9 cellular contexts compared by ENCODE assay signal in the genomic region with DNA sequence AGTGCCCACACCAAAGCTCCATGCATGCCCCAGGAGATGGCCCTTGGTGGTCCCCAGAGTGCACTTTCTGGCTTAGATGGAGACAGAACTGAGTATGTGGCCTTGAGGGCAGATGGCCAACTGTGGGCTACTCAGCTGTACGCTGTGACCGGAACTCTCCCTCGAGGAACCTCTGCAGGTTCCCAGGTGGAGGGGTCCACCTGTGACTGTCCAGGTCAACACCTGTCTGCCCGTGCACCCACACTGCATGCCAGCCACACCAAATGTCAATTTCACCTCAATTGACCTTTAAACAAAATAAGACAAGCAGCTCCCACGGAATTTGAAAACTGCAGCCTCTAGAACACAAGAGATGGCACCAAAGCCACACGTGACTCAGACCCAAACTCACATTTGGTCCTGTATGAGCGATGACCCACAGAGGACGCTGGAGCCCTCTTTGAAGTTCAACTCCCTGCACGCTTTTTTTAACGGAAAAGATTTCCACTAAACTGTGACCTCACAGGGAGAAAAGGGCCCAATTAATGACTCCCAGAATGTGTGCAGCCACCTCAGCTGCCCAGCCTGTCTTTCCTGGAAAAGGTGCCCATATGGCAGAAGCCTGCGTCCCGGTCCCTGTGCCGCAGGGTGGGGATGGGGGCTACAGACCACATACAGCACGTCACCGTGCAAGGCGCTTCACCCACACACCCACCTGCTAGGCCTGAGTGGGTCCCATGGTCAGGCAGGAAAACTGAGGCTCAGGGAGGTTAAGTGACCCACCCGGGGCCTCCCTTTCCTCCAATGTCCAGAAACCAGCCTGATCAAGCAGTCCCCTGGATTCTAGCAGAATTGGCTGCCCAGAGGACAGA. TPM values are rescaled to one million over a fixed set of nuclear protein-coding genes. Genes with fewer than 3 reads are reported as not detected.
A peak's percentile ranks its signal among the peaks of the same experiment; 100 is the strongest.
DNase-seq lines count a peak whose midpoint lies in the region; TF ChIP-seq lines count a peak whose summit lies in the region.
"Had no signal": no experiment of that assay in that cellular context is flagged by ENCODE, and none has a peak within 500 bp of the region (broad histone marks: within the 10 kb centered on the region; RNA-seq: fewer than 3 reads in every experiment).

No MANE protein-coding gene starts in this region.

- peak overlapping the region in 1 of 5 donors; percentile 40 for H3K4me3 Mint-ChIP-seq in immature natural killer cell
- H3K4me3 Mint-ChIP-seq in endothelial cell (ENCODE audit: unreplicated experiment), result no peak overlapping the region

- H3K9me3 ChIP-seq in KOPT-K1 (ENCODE audit: insufficient read depth, low read length, poor library complexity, severe bottlenecking), result no peaks in the 10 kb centered on the region

- no peaks in the 10 kb centered on the region for H3K9me3 Mint-ChIP-seq in immature natural killer cell
- H3K9me3 Mint-ChIP-seq in endothelial cell (ENCODE audit: unreplicated experiment), result no peaks in the 10 kb centered on the region
- H3K9me3 Mint-ChIP-seq: activated naive CD4-positive, alpha-beta T cell treated with anti-CD3 and anti-CD28 coated beads, Interleukin-2, amount 50 U/mL, for 24 hours had no signal

- no peak overlapping the region for H3K27ac Mint-ChIP-seq in immature natural killer cell
- H3K27ac Mint-ChIP-seq in endothelial cell (ENCODE audit: unreplicated experiment), result no peak overlapping the region

- DNase-seq in stimulated activated CD4-positive, alpha-beta T cell treated with anti-CD3 and anti-CD28 coated beads, Interleukin-15, amount 100 ng/mL, for 24 hours, result peak; percentile 25
- no peak for DNase-seq in stimulated activated CD4-positive, alpha-beta T cell treated with anti-CD3 and anti-CD28 coated beads, Interleukin-4, amount 100 ng/mL, for 24 hours
- peak; percentile 28 to 40 (median 38) for DNase-seq in immature natural killer cell
- no peak for DNase-seq in endothelial cell (ENCODE audit: low spot score)
- DNase-seq in AG08395 (ENCODE audit: low spot score), result no peak
- DNase-seq in inferior parietal cortex (ENCODE audit: extremely low spot score), result no peak
- no peak for DNase-seq in HPDE6-E6E7 (ENCODE audit: extremely low spot score)

- H3K36me3 Mint-ChIP-seq in immature natural killer cell (peaks cover 7 to 19% (median 12%) of the 10 kb centered on the region in 3 donors), endothelial cell (ENCODE audit: low read depth, unreplicated experiment) (peaks cover 29% of the 10 kb centered on the region)

- no peak for TF ChIP-seq CTCF in endothelial cell (IDR thresholded peaks at IDR 0.05; ENCODE audit: unreplicated experiment)

- peaks cover 5% of the 10 kb centered on the region; the same call in 1 of the 2 replicates for H3K36me3 ChIP-seq in KOPT-K1 (ENCODE audit: insufficient read depth, low read length)

- H3K27ac ChIP-seq in KOPT-K1 (ENCODE audit: low read depth, low read length, poor library complexity, severe bottlenecking), result peak overlapping the region; percentile 84

- H3K27me3 Mint-ChIP-seq in immature natural killer cell (ENCODE audit: low read depth in 3 of 3) (peaks cover 17 to 25% (median 25%) of the 10 kb centered on the region in 3 donors), endothelial cell (ENCODE audit: unreplicated experiment) (peaks cover 17% of the 10 kb centered on the region)
- H3K27me3 Mint-ChIP-seq: activated naive CD4-positive, alpha-beta T cell treated with anti-CD3 and anti-CD28 coated beads, Interleukin-2, amount 50 U/mL, for 24 hours had no signal

- H3K4me1 Mint-ChIP-seq in immature natural killer cell (peaks cover 0 to 5% of the 10 kb centered on the region in 2 donors), endothelial cell (ENCODE audit: unreplicated experiment) (peaks cover 11% of the 10 kb centered on the region)

RNA-seq across cellular contexts. Expression of a gene that starts 47.7 kb away (rescaled TPM):
- 100 to 1,000 TPM in 1 of 3 donors, 10 to 100 TPM in 2; 55.0 to 102 (median 91.0) TPM for polyA plus RNA-seq in immature natural killer cell
- total RNA-seq in endothelial cell (ENCODE audit: unreplicated experiment), result 48.9 TPM

Comparison
In these comparisons a context has a peak if more than half of its experiments do, and no peak if none do; other contexts are left out.
1. DNase-seq: peak in stimulated activated CD4-positive, alpha-beta T cell treated with anti-CD3 and anti-CD28 coated beads, Interleukin-15, amount 100 ng/mL, for 24 hours (single experiment) and immature natural killer cell (3 of 3); none in stimulated activated CD4-positive, alpha-beta T cell treated with anti-CD3 and anti-CD28 coated beads, Interleukin-4, amount 100 ng/mL, for 24 hours (single experiment), endothelial cell (single experiment), AG08395 (single experiment), inferior parietal cortex (single experiment) and HPDE6-E6E7 (single experiment).